ENCODE assay signal across 21 cellular contexts in the genomic region with DNA sequence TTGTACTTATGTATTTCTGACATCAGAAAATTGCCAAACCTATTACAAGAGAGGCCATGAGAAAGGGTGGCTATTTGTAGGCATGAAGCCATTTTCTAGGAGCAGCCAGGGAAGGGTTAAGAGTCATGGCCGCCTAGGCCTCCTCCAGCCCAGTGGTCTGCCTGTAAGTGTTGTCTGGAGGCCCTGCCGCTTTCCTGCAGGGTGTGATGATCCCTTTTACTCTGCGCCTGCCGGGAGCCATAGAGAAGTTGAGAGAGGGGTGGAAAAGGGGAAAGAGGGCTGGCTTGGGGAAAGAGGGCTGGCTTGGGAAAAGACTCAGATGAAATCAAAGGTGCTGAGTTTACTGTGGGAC. TPM values are rescaled to one million over a fixed set of nuclear protein-coding genes. Genes with fewer than 3 reads are reported as not detected.
DNase-seq lines count a peak whose midpoint lies in the region; ATAC-seq, FAIRE-seq and TF ChIP-seq lines count a peak whose summit lies in the region.
"Had no signal": no experiment of that assay in that cellular context is flagged by ENCODE, and none has a peak within 500 bp of the region (broad histone marks: within the 10 kb centered on the region; RNA-seq: fewer than 3 reads in every experiment).

No MANE protein-coding gene starts in this region.

- H3K4me3 Mint-ChIP-seq in memory B cell = peak overlapping the region; percentile 32

- TF ChIP-seq CTCF in 22Rv1 (IDR thresholded peaks at IDR 0.05) (no peak), HEK293 (tag by site-specific recombination; IDR thresholded peaks at IDR 0.05) (no peak), suprapubic skin (IDR thresholded peaks at IDR 0.05) (no peak)

- no peak for FAIRE-seq in GM19239 (lab: Jason Lieb, UNC)
- FAIRE-seq: colon had no signal

- H3K4me1 ChIP-seq in HEK293 (ENCODE audit: control insufficient read depth, insufficient read depth, low read length) (no peaks in the 10 kb centered on the region; the same call in 1 of the 2 replicates), suprapubic skin (peaks cover 11% of the 10 kb centered on the region)

- H3K27me3 ChIP-seq in suprapubic skin = no peaks in the 10 kb centered on the region
- H3K27me3 ChIP-seq: spleen, vagina had no signal

- no peaks in the 10 kb centered on the region for H3K9me3 ChIP-seq in HEK293 (ENCODE audit: control insufficient read depth, insufficient read depth, low read depth, low read length)
- H3K9me3 ChIP-seq in SK-N-MC (ENCODE audit: low read depth, low read length) = no peaks in the 10 kb centered on the region
- no peaks in the 10 kb centered on the region for H3K9me3 ChIP-seq in suprapubic skin
- H3K9me3 ChIP-seq: spleen, vagina had no signal

- POLR2A ChIA-PET in HEK293 (lab: Yijun Ruan, JAX) = no interaction called here

- WGBS in suprapubic skin = 67% methylated on average over 4 of the region's 4 CpGs

- CTCF ChIA-PET in HEK293 (lab: Yijun Ruan, JAX) = no interaction called here

- H3K27ac Mint-ChIP-seq in memory B cell = no peak overlapping the region
- H3K27ac Mint-ChIP-seq: activated naive CD8-positive, alpha-beta T cell treated with anti-CD3 and anti-CD28 coated beads for 36 hours; CD4-positive, CD25-positive, alpha-beta regulatory T cell had no signal

- no peak for TF ChIP-seq POLR2A in suprapubic skin (IDR thresholded peaks at IDR 0.05)

- no peaks in the 10 kb centered on the region for H3K9me3 Mint-ChIP-seq in memory B cell
- H3K9me3 Mint-ChIP-seq: activated naive CD8-positive, alpha-beta T cell treated with anti-CD3 and anti-CD28 coated beads for 36 hours; activated T-cell treated with anti-CD3 and anti-CD28 coated beads, Interleukin-2, amount 50 U/mL, for 24 hours; natural killer cell had no signal

- H3K36me3 Mint-ChIP-seq in memory B cell = no peaks in the 10 kb centered on the region
- H3K36me3 Mint-ChIP-seq: activated naive CD8-positive, alpha-beta T cell treated with anti-CD3 and anti-CD28 coated beads for 36 hours; brain; CD4-positive, CD25-positive, alpha-beta regulatory T cell; natural killer cell had no signal

- H3K27me3 Mint-ChIP-seq in memory B cell = no peaks in the 10 kb centered on the region
- H3K27me3 Mint-ChIP-seq: activated T-cell treated with anti-CD3 and anti-CD28 coated beads, Interleukin-2, amount 50 U/mL, for 24 hours had no signal

- H3K4me3 ChIP-seq in HEK293 (ENCODE audit: low read depth, low read length) (no peak overlapping the region), SK-N-MC (no peak overlapping the region), suprapubic skin (no peak overlapping the region)

- ATAC-seq in memory B cell (ENCODE audit: low read depth) (no peak), HG02884 (IDR thresholded peaks at IDR 0.05; ENCODE audit: unreplicated experiment) (no peak)

- H3K27ac ChIP-seq in 22Rv1 (peak overlapping the region; percentile 39; the same call in 1 of the 2 replicates), HEK293 (ENCODE audit: extremely low read depth, low read depth, low read length) (peak overlapping the region; percentile 67), SK-N-MC (peak overlapping the region; percentile 78), suprapubic skin (no peak overlapping the region)

- no peak overlapping the region for H3K9ac ChIP-seq in SK-N-MC (ENCODE audit: insufficient read length)

- DNase-seq in SK-N-MC (ENCODE audit: low read depth, low spot score) = no peak
- DNase-seq in memory B cell (ENCODE audit: low spot score in 2 of 2) = no peak
- no peak for DNase-seq in GM19239 (ENCODE audit: insufficient read length, low spot score)
- DNase-seq in stimulated activated CD8-positive, alpha-beta memory T cell treated with anti-CD3 and anti-CD28 coated beads, Interleukin-4, amount 100 ng/mL, for 48 hours = no peak
- DNase-seq in suprapubic skin (ENCODE audit: low spot score in 2 of 2) = no peak
- DNase-seq: ACHN; activated CD4-positive, alpha-beta T cell treated with anti-CD3 and anti-CD28 coated beads, Interleukin-2, amount 50 U/mL, for 48 hours; activated naive CD8-positive, alpha-beta T cell treated with anti-CD3 and anti-CD28 coated beads for 36 hours; activated T-cell treated with anti-CD3 and anti-CD28 coated beads, Interleukin-2, amount 50 U/mL, for 24 hours; CD4-positive, CD25-positive, alpha-beta regulatory T cell; DMS153; natural killer cell; NCI-H1930; spleen; T-helper 1 cell had no signal

- TF ChIP-seq EP300 in suprapubic skin (IDR thresholded peaks at IDR 0.05) = no peak

- peaks cover 5% of the 10 kb centered on the region for H3K4me1 Mint-ChIP-seq in memory B cell

- H3K36me3 ChIP-seq in HEK293 (ENCODE audit: control insufficient read depth in 2 of 2, insufficient read depth in 1 of 2, low read length in 2 of 2) (no peaks in the 10 kb centered on the region), SK-N-MC (ENCODE audit: insufficient read depth, low read length) (no peaks in the 10 kb centered on the region), suprapubic skin (no peaks in the 10 kb centered on the region)
- H3K36me3 ChIP-seq: spleen, vagina had no signal

TF ChIP-seq in HEK293, 187 proteins besides CTCF, POLR2A, EP300 and RAD21 (continues in another document):
- TF ChIP-seq, protein P1, sequence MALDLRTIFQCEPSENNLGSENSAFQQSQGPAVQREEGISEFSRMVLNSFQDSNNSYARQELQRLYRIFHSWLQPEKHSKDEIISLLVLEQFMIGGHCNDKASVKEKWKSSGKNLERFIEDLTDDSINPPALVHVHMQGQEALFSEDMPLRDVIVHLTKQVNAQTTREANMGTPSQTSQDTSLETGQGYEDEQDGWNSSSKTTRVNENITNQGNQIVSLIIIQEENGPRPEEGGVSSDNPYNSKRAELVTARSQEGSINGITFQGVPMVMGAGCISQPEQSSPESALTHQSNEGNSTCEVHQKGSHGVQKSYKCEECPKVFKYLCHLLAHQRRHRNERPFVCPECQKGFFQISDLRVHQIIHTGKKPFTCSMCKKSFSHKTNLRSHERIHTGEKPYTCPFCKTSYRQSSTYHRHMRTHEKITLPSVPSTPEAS (tag by site-specific recombination; IDR thresholded peaks at IDR 0.05) = no peak
- TF ChIP-seq ZNF324 (tag by site-specific recombination; IDR thresholded peaks at IDR 0.05) (no peak), SP2 (tag by site-specific recombination; IDR thresholded peaks at IDR 0.05) (no peak), ZNF214 (tag by site-specific recombination; IDR thresholded peaks at IDR 0.05; ENCODE audit: borderline replicate concordance) (no peak), ZNF660 (tag by site-specific recombination; IDR thresholded peaks at IDR 0.05) (no peak), IKZF3 (tag by site-specific recombination; IDR thresholded peaks at IDR 0.05) (no peak), ZBTB8A (tag by site-specific recombination; IDR thresholded peaks at IDR 0.05) (peak; percentile 41), ZNF223 (tag by site-specific recombination; IDR thresholded peaks at IDR 0.05) (no peak), ZNF558 (tag by site-specific recombination; IDR thresholded peaks at IDR 0.05) (no peak), REPIN1 (tag by site-specific recombination; IDR thresholded peaks at IDR 0.05; ENCODE audit: low read depth) (no peak), ZNF426 (tag by site-specific recombination; IDR thresholded peaks at IDR 0.05) (no peak), YY1 (tag by site-specific recombination; IDR thresholded peaks at IDR 0.05) (peak; percentile 74), ZNF571 (tag by site-specific recombination; IDR thresholded peaks at IDR 0.05) (no peak), ZIC2 (tag by site-specific recombination; IDR thresholded peaks at IDR 0.05) (0 out of 2 replicates have a peak, but pooled peaks have one; percentile 22), ZBTB20 (tag by site-specific recombination; IDR thresholded peaks at IDR 0.05) (peak; percentile 23; the same call in 1 of the 2 replicates)
- TF ChIP-seq, protein P2, sequence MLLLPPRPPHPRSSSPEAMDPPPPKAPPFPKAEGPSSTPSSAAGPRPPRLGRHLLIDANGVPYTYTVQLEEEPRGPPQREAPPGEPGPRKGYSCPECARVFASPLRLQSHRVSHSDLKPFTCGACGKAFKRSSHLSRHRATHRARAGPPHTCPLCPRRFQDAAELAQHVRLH (tag by site-specific recombination; IDR thresholded peaks at IDR 0.05) = no peak
- TF ChIP-seq, protein P3, sequence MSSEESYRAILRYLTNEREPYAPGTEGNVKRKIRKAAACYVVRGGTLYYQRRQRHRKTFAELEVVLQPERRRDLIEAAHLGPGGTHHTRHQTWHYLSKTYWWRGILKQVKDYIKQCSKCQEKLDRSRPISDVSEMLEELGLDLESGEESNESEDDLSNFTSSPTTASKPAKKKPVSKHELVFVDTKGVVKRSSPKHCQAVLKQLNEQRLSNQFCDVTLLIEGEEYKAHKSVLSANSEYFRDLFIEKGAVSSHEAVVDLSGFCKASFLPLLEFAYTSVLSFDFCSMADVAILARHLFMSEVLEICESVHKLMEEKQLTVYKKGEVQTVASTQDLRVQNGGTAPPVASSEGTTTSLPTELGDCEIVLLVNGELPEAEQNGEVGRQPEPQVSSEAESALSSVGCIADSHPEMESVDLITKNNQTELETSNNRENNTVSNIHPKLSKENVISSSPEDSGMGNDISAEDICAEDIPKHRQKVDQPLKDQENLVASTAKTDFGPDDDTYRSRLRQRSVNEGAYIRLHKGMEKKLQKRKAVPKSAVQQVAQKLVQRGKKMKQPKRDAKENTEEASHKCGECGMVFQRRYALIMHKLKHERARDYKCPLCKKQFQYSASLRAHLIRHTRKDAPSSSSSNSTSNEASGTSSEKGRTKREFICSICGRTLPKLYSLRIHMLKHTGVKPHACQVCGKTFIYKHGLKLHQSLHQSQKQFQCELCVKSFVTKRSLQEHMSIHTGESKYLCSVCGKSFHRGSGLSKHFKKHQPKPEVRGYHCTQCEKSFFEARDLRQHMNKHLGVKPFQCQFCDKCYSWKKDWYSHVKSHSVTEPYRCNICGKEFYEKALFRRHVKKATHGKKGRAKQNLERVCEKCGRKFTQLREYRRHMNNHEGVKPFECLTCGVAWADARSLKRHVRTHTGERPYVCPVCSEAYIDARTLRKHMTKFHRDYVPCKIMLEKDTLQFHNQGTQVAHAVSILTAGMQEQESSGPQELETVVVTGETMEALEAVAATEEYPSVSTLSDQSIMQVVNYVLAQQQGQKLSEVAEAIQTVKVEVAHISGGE (tag by site-specific recombination; conservative IDR thresholded peaks at IDR 0.05; ENCODE audit: low read depth) = no peak

RNA-seq across cellular contexts. Expression of a gene that starts 29.1 kb away (rescaled TPM):
- 10 to 100 TPM in 2 of 4 donors, 1 to 10 TPM in 2; 8.0 to 19.2 (median 12.7) TPM for total RNA-seq in suprapubic skin

RNA-seq across cellular contexts. Expression of a gene that starts 29.2 kb away (rescaled TPM):
- 10 to 100 TPM; 49.9 to 89.8 (median 78.0) TPM for total RNA-seq in suprapubic skin
